In the genomic region with DNA sequence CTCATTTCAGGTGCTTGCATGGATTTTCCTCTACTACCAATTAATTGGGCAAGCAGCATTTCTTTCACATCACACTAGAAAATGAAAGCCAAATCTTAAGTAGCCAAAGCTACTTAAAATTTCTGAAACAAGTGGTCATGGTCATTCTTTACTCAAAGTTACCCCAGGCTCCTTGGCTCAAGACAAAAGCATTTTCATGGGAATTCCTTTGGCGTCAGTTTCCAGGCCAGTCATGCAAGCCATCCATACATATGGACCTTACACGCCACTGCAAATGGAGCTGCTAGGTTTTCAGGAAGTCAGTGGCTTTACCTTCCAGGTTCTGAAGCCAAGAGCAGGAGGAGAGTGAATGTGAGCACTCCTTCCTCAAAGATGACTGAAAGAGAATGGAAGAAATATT, we compare ENCODE assay signal across 16 cellular contexts.
"Had no signal": no experiment of that assay in that cellular context is flagged by ENCODE, and none has a peak within 500 bp of the region (broad histone marks: within the 10 kb centered on the region; RNA-seq: fewer than 3 reads in every experiment).

No MANE protein-coding gene starts in this region.

- H3K4me3 Mint-ChIP-seq: activated CD4-positive, alpha-beta T cell treated with anti-CD3 and anti-CD28 coated beads, Interleukin-2, amount 10 ng/mL, durations not matched to agents 24 days and 14 days; activated T-helper 1 cell treated with anti-CD3 and anti-CD28 coated beads, Interleukin-12 subunit alpha, Interleukin-12 subunit beta, Interleukin-2, Interleukin-4 antibody, amounts not matched to agents 30 ng/mL and 10 ng/mL and 1 ng/mL, durations not matched to agents 14 hours and 24 hours and 36 hours; naive thymus-derived CD8-positive, alpha-beta T cell; T-helper 1 cell treated with Interleukin-12 subunit alpha and Interleukin-12 subunit beta and Interleukin-4 antibody, amounts not matched to agents 30 μg/mL and 1 μg/mL, for 36 hours; WTC11 had no signal

- H3K27ac ChIP-seq: ascending aorta, parathyroid adenoma, stomach, thoracic aorta had no signal

- H3K9me3 ChIP-seq: ascending aorta, stomach, thoracic aorta had no signal

- DNase-seq: activated CD4-positive, alpha-beta T cell treated with anti-CD3 and anti-CD28 coated beads, Interleukin-2, amount 10 ng/mL, durations not matched to agents 24 days and 14 days; activated CD8-positive, alpha-beta memory T cell treated with anti-CD3 and anti-CD28 coated beads, Interleukin-2, amount 50 U/mL, for 48 hours; activated naive CD4-positive, alpha-beta T cell; erythroblast; hippocampal formation; naive thymus-derived CD8-positive, alpha-beta T cell; stimulated activated CD4-positive, alpha-beta T cell treated with anti-CD3 and anti-CD28 coated beads, Interleukin-1b, Interleukin-23, amount 100 ng/mL, for 48 hours; stomach had no signal

- H3K4me3 ChIP-seq: ascending aorta, stomach, thoracic aorta had no signal

- H3K9me3 Mint-ChIP-seq: activated T-helper 1 cell treated with anti-CD3 and anti-CD28 coated beads, Interleukin-12 subunit alpha, Interleukin-12 subunit beta, Interleukin-2, Interleukin-4 antibody, amounts not matched to agents 30 ng/mL and 10 ng/mL and 1 ng/mL, durations not matched to agents 14 hours and 24 hours and 36 hours; naive thymus-derived CD8-positive, alpha-beta T cell; T-helper 1 cell treated with Interleukin-12 subunit alpha and Interleukin-12 subunit beta and Interleukin-4 antibody, amounts not matched to agents 30 μg/mL and 1 μg/mL, for 36 hours; WTC11 had no signal

- H3K4me1 Mint-ChIP-seq: activated CD4-positive, alpha-beta T cell treated with anti-CD3 and anti-CD28 coated beads, Interleukin-2, amount 10 ng/mL, durations not matched to agents 24 days and 14 days had no signal

- H3K27me3 ChIP-seq: ascending aorta, stomach had no signal

- H3K27ac Mint-ChIP-seq: activated CD4-positive, alpha-beta T cell treated with anti-CD3 and anti-CD28 coated beads, Interleukin-2, amount 10 ng/mL, durations not matched to agents 24 days and 14 days; activated T-helper 1 cell treated with anti-CD3 and anti-CD28 coated beads, Interleukin-12 subunit alpha, Interleukin-12 subunit beta, Interleukin-2, Interleukin-4 antibody, amounts not matched to agents 30 ng/mL and 10 ng/mL and 1 ng/mL, durations not matched to agents 14 hours and 24 hours and 36 hours; naive thymus-derived CD8-positive, alpha-beta T cell; T-helper 1 cell treated with Interleukin-12 subunit alpha and Interleukin-12 subunit beta and Interleukin-4 antibody, amounts not matched to agents 30 μg/mL and 1 μg/mL, for 36 hours; WTC11 had no signal

- H3K79me2 ChIP-seq: parathyroid adenoma had no signal

- H3K36me3 Mint-ChIP-seq: naive thymus-derived CD8-positive, alpha-beta T cell; WTC11 had no signal

- H3K4me1 ChIP-seq: ascending aorta, parathyroid adenoma, stomach had no signal

- H2AFZ ChIP-seq: parathyroid adenoma had no signal

- H3K36me3 ChIP-seq: stomach, thoracic aorta had no signal

- ATAC-seq: left lobe of liver; naive thymus-derived CD8-positive, alpha-beta T cell; WTC11 had no signal

- H3K9ac ChIP-seq: parathyroid adenoma had no signal

- FAIRE-seq: keratinocyte had no signal
